25 cellular contexts compared by ENCODE assay signal in genomic region chr22:23101524-23101923, GRCh38. TPM values are rescaled to one million over a fixed set of nuclear protein-coding genes. Genes with fewer than 3 reads are reported as not detected.
DNase-seq lines count a peak whose midpoint lies in the region; ATAC-seq, FAIRE-seq and TF ChIP-seq lines count a peak whose summit lies in the region.
"Had no signal": no experiment of that assay in that cellular context is flagged by ENCODE, and none has a peak within 500 bp of the region (broad histone marks: within the 10 kb centered on the region; RNA-seq: fewer than 3 reads in every experiment).

No MANE protein-coding gene starts in this region.

- H2AK5ac ChIP-seq in H1 (ENCODE audit: low read depth, low read length): no peak overlapping the region

- H3K9ac ChIP-seq in BLaER1 (no peak overlapping the region), H1 (replicated peaks in 1 of 4; ENCODE audit: extremely low read depth in 1 of 4, low read depth in 3 of 4, low read length in 3 of 4) (no peak overlapping the region)

- CTCF ChIA-PET in H1 (lab: Charles Lee; ENCODE audit: partially characterized antibody) (interaction anchor here (0.6 to 1.4 kb wide), 2 partner anchors 26 to 1371 kb away, joined by 3 read pairs; no protein-coding TSS in a partner anchor), Calu3 (lab: Charles Lee) (interaction anchor here (0.7 kb wide), 1 partner anchor 14 kb away, joined by 3 read pairs; no protein-coding TSS in a partner anchor)

- H3K4me3 ChIP-seq in BLaER1 (no peak overlapping the region), H1 (ENCODE audit: extremely low read depth in 1 of 4, insufficient read depth in 2 of 4, low read depth in 3 of 4, low read length in 4 of 4) (no peak overlapping the region)
- H3K4me3 ChIP-seq: GM12878 had no signal

- no peak overlapping the region for H3K4ac ChIP-seq in H1 (replicated peaks; ENCODE audit: insufficient read length, low read depth, low read length)

- H2BK20ac ChIP-seq in H1 (ENCODE audit: low read length): no peak overlapping the region

- H3K14ac ChIP-seq in H1 (ENCODE audit: insufficient read length): no peak overlapping the region

- FAIRE-seq in H1 (lab: Jason Lieb, UNC): no peak
- FAIRE-seq in GM12891 (lab: Jason Lieb, UNC): no peak
- no peak for FAIRE-seq in H54 (lab: Jason Lieb, UNC)
- FAIRE-seq: A204.1, D721Med, GM12878 had no signal

- no peaks in the 10 kb centered on the region for H3K27me3 ChIP-seq in BLaER1
- no peaks in the 10 kb centered on the region; a peak in 2 of 7 replicates for H3K27me3 ChIP-seq in H1 (replicated peaks in 1 of 4; ENCODE audit: control insufficient read depth in 3 of 4, extremely low read depth in 1 of 4, insufficient read depth in 3 of 4, low read length in 3 of 4)
- H3K27me3 ChIP-seq: BE2C had no signal

- no peaks in the 10 kb centered on the region for H3K79me2 ChIP-seq in H1 (ENCODE audit: control insufficient read depth in 1 of 2, insufficient read depth in 2 of 2, low read length in 2 of 2)

- no peaks in the 10 kb centered on the region for H3K23me2 ChIP-seq in H1 (ENCODE audit: low read depth, low read length)

- POLR2A ChIA-PET in H1 (lab: Charles Lee; ENCODE audit: partially characterized antibody): no interaction called here
- POLR2A ChIA-PET in naive thymus-derived CD8-positive, alpha-beta T cell (lab: Charles Lee): no interaction called here

- H3K9me3 Mint-ChIP-seq in stimulated activated effector memory CD8-positive, alpha-beta T cell treated with anti-CD3 and anti-CD28 coated beads, Interleukin-12 subunit alpha, Interleukin-12 subunit beta, amount 100 ng/mL, for 72 hours: no peaks in the 10 kb centered on the region
- no peaks in the 10 kb centered on the region for H3K9me3 Mint-ChIP-seq in Calu3 (ENCODE audit: low read depth, unreplicated experiment)
- no peaks in the 10 kb centered on the region for H3K9me3 Mint-ChIP-seq in naive thymus-derived CD8-positive, alpha-beta T cell
- H3K9me3 Mint-ChIP-seq: CD4-positive, alpha-beta memory T cell; H9 had no signal

- BruUV-seq in Calu3 (replicated peaks; lab: Mats Ljungman, UMichigan): no TSS peak

- H3K4me1 Mint-ChIP-seq in stimulated activated effector memory CD8-positive, alpha-beta T cell treated with anti-CD3 and anti-CD28 coated beads, Interleukin-12 subunit alpha, Interleukin-12 subunit beta, amount 100 ng/mL, for 72 hours: no peaks in the 10 kb centered on the region
- no peaks in the 10 kb centered on the region for H3K4me1 Mint-ChIP-seq in Calu3 (ENCODE audit: low read depth, unreplicated experiment)
- no peaks in the 10 kb centered on the region for H3K4me1 Mint-ChIP-seq in naive thymus-derived CD8-positive, alpha-beta T cell
- H3K4me1 Mint-ChIP-seq: CD4-positive, alpha-beta memory T cell had no signal

- no peak overlapping the region for H3K27ac ChIP-seq in BLaER1
- peak overlapping the region; percentile 71 for H3K27ac ChIP-seq in angular gyrus (ENCODE audit: low read depth, low read length)
- no peak overlapping the region for H3K27ac ChIP-seq in H1 (ENCODE audit: low read depth, low read length)
- H3K27ac ChIP-seq: 22Rv1 had no signal

- no peak overlapping the region for H2BK120ac ChIP-seq in H1 (replicated peaks; ENCODE audit: low read depth, low read length)

- peak overlapping the region; percentile 24; the same call in 1 of the 2 replicates for H2BK5ac ChIP-seq in H1 (ENCODE audit: low read depth, low read length)

- no peak overlapping the region for H2BK15ac ChIP-seq in H1 (ENCODE audit: low read length)

- H3K18ac ChIP-seq in H1 (ENCODE audit: extremely low read depth, low read length): no peak overlapping the region

- TF ChIP-seq POLR2A in H1 (IDR thresholded peaks at IDR 0.05; ENCODE audit: control extremely low read depth in 1 of 2, low read depth in 2 of 2, low read length in 2 of 2) (no peak), GM12891 (IDR thresholded peaks at IDR 0.05; ENCODE audit: low read depth, low read length) (no peak), H54 (IDR thresholded peaks at IDR 0.05; ENCODE audit: low read depth, low read length) (no peak)

- H3K79me1 ChIP-seq in H1 (ENCODE audit: low read depth, low read length): 0 out of 2 replicates have a peak, but pooled peaks cover 3% of the 10 kb centered on the region

- no peak overlapping the region for H4K8ac ChIP-seq in H1 (ENCODE audit: extremely low read depth, insufficient read depth, low read length)

- TF ChIP-seq RAD21 in H1 (IDR thresholded peaks at IDR 0.05 in 1 of 2, conservative IDR thresholded peaks at IDR 0.05 in 1 of 2; ENCODE audit: low read depth in 2 of 2, low read length in 2 of 2): no peak

- H3K4me1 ChIP-seq in BLaER1 (peaks cover 68% of the 10 kb centered on the region), H1 (replicated peaks in 1 of 4; ENCODE audit: control insufficient read depth in 3 of 4, insufficient read depth in 4 of 4, low read length in 3 of 4) (no peaks in the 10 kb centered on the region)
- H3K4me1 ChIP-seq: BE2C had no signal

- DNase-seq in H1 (ENCODE audit: low read depth in 1 of 2, low spot score in 2 of 2) (no peak), GM12891 (ENCODE audit: insufficient read length, low spot score) (no peak), Calu3 (no peak), H54 (ENCODE audit: insufficient read length, low spot score) (no peak)
- no peak for DNase-seq in stimulated activated effector memory CD8-positive, alpha-beta T cell treated with anti-CD3 and anti-CD28 coated beads, Interleukin-12 subunit alpha, Interleukin-12 subunit beta, amount 100 ng/mL, for 72 hours (ENCODE audit: low spot score in 2 of 2)
- DNase-seq in naive thymus-derived CD8-positive, alpha-beta T cell: no peak
- DNase-seq: ACHN; AML-193; BE2C; C1 segment of cervical spinal cord; CD4-positive, alpha-beta memory T cell; COR-L47; DMS 273 treated with DMSO at 0.1 percent for 48 hours; DMS79; EL; GDM1; GOT3; H9 had no signal

- H3K36me3 Mint-ChIP-seq in stimulated activated effector memory CD8-positive, alpha-beta T cell treated with anti-CD3 and anti-CD28 coated beads, Interleukin-12 subunit alpha, Interleukin-12 subunit beta, amount 100 ng/mL, for 72 hours: no peaks in the 10 kb centered on the region
- H3K36me3 Mint-ChIP-seq in Calu3 (ENCODE audit: insufficient read depth, unreplicated experiment): no peaks in the 10 kb centered on the region
- no peaks in the 10 kb centered on the region for H3K36me3 Mint-ChIP-seq in naive thymus-derived CD8-positive, alpha-beta T cell
- H3K36me3 Mint-ChIP-seq: CD4-positive, alpha-beta memory T cell had no signal

- ATAC-seq in stimulated activated effector memory CD8-positive, alpha-beta T cell treated with anti-CD3 and anti-CD28 coated beads, Interleukin-12 subunit alpha, Interleukin-12 subunit beta, amount 100 ng/mL, for 72 hours: no peak
- no peak for ATAC-seq in naive thymus-derived CD8-positive, alpha-beta T cell
- ATAC-seq: GM12878, HCT116 had no signal

- H3K9me3 ChIP-seq in BLaER1 (no peaks in the 10 kb centered on the region), H1 (ENCODE audit: insufficient read depth in 2 of 2, low read depth in 1 of 2, low read length in 1 of 2) (no peaks in the 10 kb centered on the region)
- H3K9me3 ChIP-seq: BE2C had no signal

- TF ChIP-seq CTCF in H1 (IDR thresholded peaks at IDR 0.05; ENCODE audit: control extremely low read depth in 1 of 3, insufficient read depth in 1 of 3, low read depth in 1 of 3, low read length in 3 of 3) (no peak), Calu3 (IDR thresholded peaks at IDR 0.05; ENCODE audit: unreplicated experiment) (no peak)

- peak overlapping the region; percentile 34 for H3K27ac Mint-ChIP-seq in stimulated activated effector memory CD8-positive, alpha-beta T cell treated with anti-CD3 and anti-CD28 coated beads, Interleukin-12 subunit alpha, Interleukin-12 subunit beta, amount 100 ng/mL, for 72 hours
- H3K27ac Mint-ChIP-seq in Calu3 (ENCODE audit: unreplicated experiment): no peak overlapping the region
- no peak overlapping the region for H3K27ac Mint-ChIP-seq in naive thymus-derived CD8-positive, alpha-beta T cell
- H3K27ac Mint-ChIP-seq: H9 had no signal

- no peaks in the 10 kb centered on the region for H3K27me3 Mint-ChIP-seq in Calu3 (ENCODE audit: unreplicated experiment)
- H3K27me3 Mint-ChIP-seq in naive thymus-derived CD8-positive, alpha-beta T cell: no peaks in the 10 kb centered on the region
- H3K27me3 Mint-ChIP-seq: CD4-positive, alpha-beta memory T cell had no signal

- peak overlapping the region; percentile 7; the same call in 1 of the 2 replicates for H3K4me2 ChIP-seq in BLaER1
- no peak overlapping the region for H3K4me2 ChIP-seq in H1 (ENCODE audit: insufficient read depth in 1 of 2, low read depth in 2 of 2, low read length in 2 of 2)

- no peak overlapping the region for H2AFZ ChIP-seq in H1 (ENCODE audit: low read length)

- 75% methylated on average over 3 of the region's 3 CpGs; no CpG with 5 or more reads in 1 of the 2 experiments for WGBS in H1 (ENCODE audit: extremely low coverage in 1 of 2, insufficient coverage in 1 of 2, insufficient read length in 1 of 2, insufficient replicate concordance in 2 of 2, low coverage in 1 of 2, low lambda C conversion rate in 2 of 2, missing lambda C conversion rate in 1 of 2), 2 experiments

- peaks cover 85% of the 10 kb centered on the region for H3K36me3 ChIP-seq in BLaER1
- no peaks in the 10 kb centered on the region for H3K36me3 ChIP-seq in H1 (ENCODE audit: control insufficient read depth in 2 of 4, insufficient read depth in 4 of 4, low read length in 3 of 4)
- H3K36me3 ChIP-seq: BE2C had no signal

- H3K4me3 Mint-ChIP-seq in stimulated activated effector memory CD8-positive, alpha-beta T cell treated with anti-CD3 and anti-CD28 coated beads, Interleukin-12 subunit alpha, Interleukin-12 subunit beta, amount 100 ng/mL, for 72 hours: no peak overlapping the region
- no peak overlapping the region for H3K4me3 Mint-ChIP-seq in Calu3 (ENCODE audit: low read depth, unreplicated experiment)
- no peak overlapping the region for H3K4me3 Mint-ChIP-seq in naive thymus-derived CD8-positive, alpha-beta T cell
- H3K4me3 Mint-ChIP-seq: CD4-positive, alpha-beta memory T cell; H9 had no signal

- H3K23ac ChIP-seq in H1 (ENCODE audit: insufficient read length): no peak overlapping the region

- H2BK12ac ChIP-seq in H1 (ENCODE audit: low read depth, low read length): no peak overlapping the region

- no peak for TF ChIP-seq EP300 in H1 (IDR thresholded peaks at IDR 0.05; ENCODE audit: borderline replicate concordance in 1 of 2, low read depth in 2 of 2, low read length in 2 of 2)

- intact Hi-C loops in Calu3 (cut with micrococcal nuclease; ENCODE audit: unreplicated experiment): no loop called here

- no peak overlapping the region for H4K5ac ChIP-seq in H1 (ENCODE audit: insufficient read length, low read depth, low read length)

- no peak overlapping the region for H4K91ac ChIP-seq in H1 (replicated peaks; ENCODE audit: insufficient read length, low read length)

- H3K56ac ChIP-seq in H1 (replicated peaks; ENCODE audit: insufficient read length, low read depth, low read length): no peak overlapping the region

- peaks cover 100% of the 10 kb centered on the region for H4K20me1 ChIP-seq in BLaER1
- H4K20me1 ChIP-seq in H1 (replicated peaks in 1 of 2; ENCODE audit: control insufficient read depth in 1 of 2, insufficient read depth in 2 of 2, low read length in 2 of 2): peaks cover 0 to 9% of the 10 kb centered on the region in 2 experiments

RNA-seq across cellular contexts. Expression of gene GNAZ, which starts 31.2 kb away (rescaled TPM):
- total RNA-seq in H1 (2021; fragmentation: NEBNext Ultra II Directional; extraction: Animal tissue kit (Norgen Biotek cat#: 25700)): 9.6 and 9.7 TPM in 2 replicates
- 6.6 and 6.9 TPM in 2 replicates for polyA plus RNA-seq in H1 (2011; rRNA removed)
- 7.7 TPM for polyA plus RNA-seq in H1 (2011; cell fraction: cytosol; rRNA removed)
- polyA plus RNA-seq in H1 (2011; cell fraction: nucleus; rRNA removed): 7.4 TPM
- 5.7 to 7.8 TPM (median 6.8 TPM) in 4 replicates for polyA plus RNA-seq in H1 (2012, experiment 1 of 2)
- polyA plus RNA-seq in H1 (2012, experiment 2 of 2): 4.4 TPM
- 5.3 TPM for polyA plus RNA-seq in H1 (2013, experiment 1 of 2)
- 5.5 TPM for polyA plus RNA-seq in H1 (2013, experiment 2 of 2)
- polyA minus RNA-seq in H1 (2011; rRNA and poly(A)+ RNA removed): 6.4 and 7.5 TPM in 2 replicates
- 5.6 TPM for polyA minus RNA-seq in H1 (2011; cell fraction: cytosol; rRNA and poly(A)+ RNA removed)
- 4.3 TPM for polyA minus RNA-seq in H1 (2011; cell fraction: nucleus; rRNA and poly(A)+ RNA removed)
- polyA plus RNA-seq in GM12891 (2012; ENCODE audit: low read depth, missing spikeins): 0.09 TPM
- total RNA-seq in Calu3 (2022): 6.0 and 7.3 TPM in 2 replicates
- total RNA-seq in naive thymus-derived CD8-positive, alpha-beta T cell: under 1 TPM; 0.30 to 0.68 TPM
- polyA plus RNA-seq in naive thymus-derived CD8-positive, alpha-beta T cell: under 1 TPM in 1 of 3 donors, not detected in 2; 0.48 TPM

RNA-seq across cellular contexts. Expression of gene RSPH14, which starts 40.3 kb away (rescaled TPM):
- total RNA-seq in H1 (2021; fragmentation: NEBNext Ultra II Directional; extraction: Animal tissue kit (Norgen Biotek cat#: 25700)): 0.84 TPM in 1 of 2 replicates, not detected in the other
- polyA plus RNA-seq in H1 (2011; rRNA removed): 0.28 and 0.30 TPM in 2 replicates
- polyA plus RNA-seq in H1 (2011; cell fraction: cytosol; rRNA removed): 0.28 TPM
- polyA plus RNA-seq in H1 (2011; cell fraction: nucleus; rRNA removed): 0.33 TPM
- polyA plus RNA-seq in H1 (2012, experiment 1 of 2): 0.24 to 0.43 TPM (median 0.28 TPM) in 3 of 4 replicates, not detected in the other
- 0.22 TPM for polyA plus RNA-seq in H1 (2012, experiment 2 of 2)
- 0.10 TPM for polyA plus RNA-seq in H1 (2013, experiment 1 of 2)
- polyA plus RNA-seq in H1 (2013, experiment 2 of 2): 0.13 TPM
- 0.13 and 0.39 TPM in 2 replicates for polyA minus RNA-seq in H1 (2011; rRNA and poly(A)+ RNA removed)
- polyA minus RNA-seq in H1 (2011; cell fraction: cytosol; rRNA and poly(A)+ RNA removed): not detected
- not detected for polyA minus RNA-seq in H1 (2011; cell fraction: nucleus; rRNA and poly(A)+ RNA removed)
- 0.72 TPM for polyA plus RNA-seq in GM12891 (2012; ENCODE audit: low read depth, missing spikeins)
- total RNA-seq in Calu3 (2022): not detected in 2 replicates
- under 1 TPM in 1 of 2 experiments, not detected in 1; 0.77 TPM for total RNA-seq in naive thymus-derived CD8-positive, alpha-beta T cell
- under 1 TPM in 1 of 3 donors, not detected in 2; 0.26 TPM for polyA plus RNA-seq in naive thymus-derived CD8-positive, alpha-beta T cell
- total RNA-seq: CD4-positive, alpha-beta memory T cell; H9 had no signal
- polyA plus RNA-seq: CD4-positive, alpha-beta memory T cell had no signal

RNA-seq across cellular contexts. Expression of gene RAB36, which starts 43.8 kb away (rescaled TPM):
- total RNA-seq in H1 (2021; fragmentation: NEBNext Ultra II Directional; extraction: Animal tissue kit (Norgen Biotek cat#: 25700)): 1.0 and 1.1 TPM in 2 replicates
- polyA plus RNA-seq in H1 (2011; rRNA removed): 1.4 and 1.5 TPM in 2 replicates
- 0.75 TPM for polyA plus RNA-seq in H1 (2011; cell fraction: cytosol; rRNA removed)
- 0.86 TPM for polyA plus RNA-seq in H1 (2011; cell fraction: nucleus; rRNA removed)
- polyA plus RNA-seq in H1 (2012, experiment 1 of 2): 0.84 to 1.0 TPM (median 0.98 TPM) in 4 replicates
- polyA plus RNA-seq in H1 (2012, experiment 2 of 2): 0.87 TPM
- 0.79 TPM for polyA plus RNA-seq in H1 (2013, experiment 1 of 2)
- 0.79 TPM for polyA plus RNA-seq in H1 (2013, experiment 2 of 2)
- 1.0 and 1.5 TPM in 2 replicates for polyA minus RNA-seq in H1 (2011; rRNA and poly(A)+ RNA removed)
- 0.44 TPM for polyA minus RNA-seq in H1 (2011; cell fraction: cytosol; rRNA and poly(A)+ RNA removed)
- 0.70 TPM for polyA minus RNA-seq in H1 (2011; cell fraction: nucleus; rRNA and poly(A)+ RNA removed)
- polyA plus RNA-seq in GM12891 (2012; ENCODE audit: low read depth, missing spikeins): 0.15 TPM
- total RNA-seq in Calu3 (2022): 2.1 and 2.6 TPM in 2 replicates
- total RNA-seq in naive thymus-derived CD8-positive, alpha-beta T cell: 1 to 10 TPM; 1.1 to 1.2 TPM
- 1 to 10 TPM in 1 of 3 donors, under 1 TPM in 2; 0.66 to 2.0 (median 0.97) TPM for polyA plus RNA-seq in naive thymus-derived CD8-positive, alpha-beta T cell
